Comparison of ENCODE assay signal across 26 cellular contexts in genomic region chr17:1442187-1442586, GRCh38.
"Had no signal": no experiment of that assay in that cellular context is flagged by ENCODE, and none has a peak within 500 bp of the region (broad histone marks: within the 10 kb centered on the region; RNA-seq: fewer than 3 reads in every experiment).

No MANE protein-coding gene starts in this region.

- H3K27me3 ChIP-seq: dorsolateral prefrontal cortex, esophagus squamous epithelium, gastrocnemius medialis, heart right ventricle, left lung had no signal

- DNase-seq: dermis blood vessel endothelial cell; dorsolateral prefrontal cortex; effector CD4-positive, alpha-beta T cell; effector memory CD4-positive, alpha-beta T cell; erythroblast; esophagus squamous epithelium; foreskin fibroblast; foreskin melanocyte; gastrocnemius medialis; glutamatergic neuron; head of caudate nucleus; heart right ventricle; hippocampal formation; left cardiac atrium; left ventricle myocardium superior; lower lobe of right lung; mesenchymal stem cell; mucosa of descending colon had no signal

- H3K9me3 Mint-ChIP-seq: mesothelial cell of epicardium had no signal

- H3K9me3 ChIP-seq: esophagus squamous epithelium, gastrocnemius medialis, heart right ventricle, left lung, lower lobe of right lung, mucosa of descending colon had no signal

- H3K36me3 ChIP-seq: gastrocnemius medialis had no signal

- H3K4me3 ChIP-seq: coronary artery, dorsolateral prefrontal cortex, esophagus squamous epithelium, gastrocnemius medialis, heart right ventricle, left lung, lower lobe of right lung, mucosa of descending colon had no signal

- H3K27ac ChIP-seq: coronary artery, dorsolateral prefrontal cortex, epithelial cell of prostate, esophagus squamous epithelium, gastrocnemius medialis, heart right ventricle, left lung, lower lobe of right lung had no signal

- FAIRE-seq: colon, islet of Langerhans, keratinocyte had no signal

- H3K27ac Mint-ChIP-seq: mesothelial cell of epicardium had no signal

- ATAC-seq: esophagus mucosa, gastrocnemius medialis, heart right ventricle, left cardiac atrium, left lung, left ventricle myocardium superior, lower lobe of right lung, mucosa of descending colon had no signal

- H3K4me3 Mint-ChIP-seq: mesothelial cell of epicardium had no signal
